In genomic region chr2:44189104-44189503, GRCh38 we compare ENCODE assay signal across 2 cellular contexts.
TF ChIP-seq lines count a peak whose summit lies in the region.

No MANE protein-coding gene starts in this region.

TF ChIP-seq in GM23338, 12 proteins besides CTCF, POLR2A, EP300 and RAD21:
- no peak for TF ChIP-seq STAT1 (IDR thresholded peaks at IDR 0.05; ENCODE audit: unreplicated experiment)
- no peak for TF ChIP-seq ZNF114 (CRISPR knock-in tag; IDR thresholded peaks at IDR 0.05)
- TF ChIP-seq EZH2phosphoT487 (IDR thresholded peaks at IDR 0.05; ENCODE audit: unreplicated experiment) = no peak
- TF ChIP-seq ZNF331 (CRISPR knock-in tag; IDR thresholded peaks at IDR 0.05; ENCODE audit: low read depth) = no peak
- no peak for TF ChIP-seq JUNB (IDR thresholded peaks at IDR 0.05; ENCODE audit: unreplicated experiment)
- no peak for TF ChIP-seq POLR2AphosphoS5 (IDR thresholded peaks at IDR 0.05; ENCODE audit: low read depth)
- no peak for TF ChIP-seq CREB1 (CRISPR knock-in tag; IDR thresholded peaks at IDR 0.05; ENCODE audit: low read depth)
- TF ChIP-seq NANOG (IDR thresholded peaks at IDR 0.05; ENCODE audit: borderline replicate concordance) = no peak
- no peak for TF ChIP-seq REST (IDR thresholded peaks at IDR 0.05; ENCODE audit: unreplicated experiment)
- no peak for TF ChIP-seq EZH2 (IDR thresholded peaks at IDR 0.05; ENCODE audit: low read depth, unreplicated experiment)
- no peak for TF ChIP-seq ETS1 (IDR thresholded peaks at IDR 0.05)
- TF ChIP-seq ZNF462 (CRISPR knock-in tag; IDR thresholded peaks at IDR 0.05) = no peak

TF ChIP-seq in HepG2, 621 proteins besides CTCF, POLR2A, EP300 and RAD21:
- no peak for TF ChIP-seq ZNF331 (CRISPR knock-in tag; IDR thresholded peaks at IDR 0.05)
- TF ChIP-seq ZNF720 (CRISPR knock-in tag; IDR thresholded peaks at IDR 0.05) = no peak
- TF ChIP-seq PHF8 (CRISPR knock-in tag; IDR thresholded peaks at IDR 0.05) = no peak
- no peak for TF ChIP-seq SAFB2 (CRISPR knock-in tag; IDR thresholded peaks at IDR 0.05; ENCODE audit: borderline replicate concordance, low read depth)
- no peak for TF ChIP-seq RAD51 (IDR thresholded peaks at IDR 0.05; ENCODE audit: borderline replicate concordance)
